In the genomic region with DNA sequence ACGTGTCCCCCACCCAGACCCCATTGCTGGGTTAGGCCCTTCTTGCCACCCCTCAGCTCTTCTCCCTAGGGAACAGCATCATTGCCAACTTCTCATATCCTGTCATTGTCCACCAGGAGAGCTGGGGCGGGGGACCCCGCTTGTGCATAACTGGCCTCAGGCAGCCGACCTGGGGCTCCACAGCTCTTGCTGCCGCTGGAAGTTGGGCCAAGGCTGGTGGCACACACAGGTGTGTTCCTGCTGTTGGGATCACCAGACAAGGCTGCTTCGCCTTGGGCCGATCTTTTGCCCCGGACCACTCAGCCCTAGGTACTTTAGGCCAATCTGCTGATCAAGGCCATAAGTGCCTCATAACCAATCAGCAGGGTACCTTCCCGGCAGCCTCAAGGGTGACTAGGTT, we compare ENCODE assay signal across 36 cellular contexts.
"Had no signal": no experiment of that assay in that cellular context is flagged by ENCODE, and none has a peak within 500 bp of the region (broad histone marks: within the 10 kb centered on the region; RNA-seq: fewer than 3 reads in every experiment).

No MANE protein-coding gene starts in this region.

- H3K4me1 Mint-ChIP-seq: activated B cell treated with CpG ODN at 0.5 μM for 24 hours; activated CD4-positive, alpha-beta T cell treated with anti-CD3 and anti-CD28 coated beads, Interleukin-2, amount 10 ng/mL, durations not matched to agents 24 days and 14 days; activated naive CD4-positive, alpha-beta T cell treated with anti-CD3 and anti-CD28 coated beads, Interleukin-2, amount 10 ng/mL, durations not matched to agents 7 days and 5 days; activated naive CD4-positive, alpha-beta T cell treated with anti-CD3 and anti-CD28 coated beads, Interleukin-2, amount 50 U/mL, for 24 hours; activated naive CD8-positive, alpha-beta T cell treated with anti-CD3 and anti-CD28 coated beads, Interleukin-2, amount 50 U/mL, for 24 hours; activated T-helper 17 cell treated with anti-CD3 and anti-CD28 coated beads, Interleukin-2, amount 50 U/mL, for 72 hours; brain; central memory CD8-positive, alpha-beta T cell had no signal

- H3K4me3 Mint-ChIP-seq: activated B cell treated with CpG ODN at 0.5 μM for 24 hours; activated CD4-positive, alpha-beta memory T cell treated with anti-CD3 and anti-CD28 coated beads for 36 hours; activated CD4-positive, alpha-beta T cell treated with anti-CD3 and anti-CD28 coated beads, Interleukin-2, amount 10 ng/mL, durations not matched to agents 24 days and 14 days; activated CD8-positive, alpha-beta T cell treated with anti-CD3 and anti-CD28 coated beads for 36 hours; activated naive CD4-positive, alpha-beta T cell treated with anti-CD3 and anti-CD28 coated beads, Interleukin-2, amount 10 ng/mL, durations not matched to agents 7 days and 5 days; activated naive CD4-positive, alpha-beta T cell treated with anti-CD3 and anti-CD28 coated beads, Interleukin-2, amount 50 U/mL, for 24 hours; activated naive CD8-positive, alpha-beta T cell; activated naive CD8-positive, alpha-beta T cell treated with anti-CD3 and anti-CD28 coated beads, Interleukin-2, amount 10 ng/mL, durations not matched to agents 7 days and 5 days; activated naive CD8-positive, alpha-beta T cell treated with anti-CD3 and anti-CD28 coated beads, Interleukin-2, amount 50 U/mL, for 24 hours; activated T-cell treated with anti-CD3 and anti-CD28 coated beads, Interleukin-2, amount 50 U/mL, for 4 hours; activated T-cell treated with anti-CD3 and anti-CD28 coated beads, Interleukin-2, amount 50 U/mL, for 72 hours; activated T-helper 1 cell treated with anti-CD3 and anti-CD28 coated beads, Interleukin-12 subunit alpha, Interleukin-12 subunit beta, Interleukin-2, Interleukin-4 antibody, amounts not matched to agents 30 ng/mL and 10 ng/mL and 1 ng/mL, durations not matched to agents 14 hours and 24 hours and 36 hours; activated T-helper 17 cell treated with anti-CD3 and anti-CD28 coated beads, Interleukin-2, amount 50 U/mL, for 72 hours; brain; central memory CD8-positive, alpha-beta T cell; T-helper 1 cell treated with Interleukin-12 subunit alpha and Interleukin-12 subunit beta and Interleukin-4 antibody, amounts not matched to agents 30 μg/mL and 1 μg/mL, for 36 hours; T-helper 2 cell treated with Interferon-gamma antibody and Interleukin-4, amounts not matched to agents 5 μg/mL and 100 μg/mL, for 36 hours had no signal

- H3K4me1 ChIP-seq: ascending aorta had no signal

- DNase-seq: activated B cell treated with CpG ODN at 0.5 μM for 24 hours; activated CD4-positive, alpha-beta memory T cell treated with anti-CD3 and anti-CD28 coated beads for 36 hours; activated CD4-positive, alpha-beta T cell treated with anti-CD3 and anti-CD28 coated beads for 4 hours; activated CD4-positive, alpha-beta T cell treated with anti-CD3 and anti-CD28 coated beads, Interleukin-2, amount 10 ng/mL, durations not matched to agents 24 days and 14 days; activated CD4-positive, alpha-beta T cell treated with anti-CD3 and anti-CD28 coated beads, Interleukin-2, amount 50 U/mL, for 1 hour; activated CD4-positive, alpha-beta T cell treated with anti-CD3 and anti-CD28 coated beads, Interleukin-2, amount 50 U/mL, for 4 hours; activated CD4-positive, CD25-positive, alpha-beta regulatory T cell treated with anti-CD3 and anti-CD28 coated beads, Interleukin-2, amount 50 U/mL, for 72 hours; activated CD8-positive, alpha-beta memory T cell treated with anti-CD3 and anti-CD28 coated beads, Interleukin-2, amount 50 U/mL, for 4 hours; activated CD8-positive, alpha-beta T cell treated with anti-CD3 and anti-CD28 coated beads for 36 hours; activated effector memory CD4-positive, alpha-beta T cell treated with anti-CD3 and anti-CD28 coated beads, Interleukin-2, amount 50 U/mL, for 16 hours; activated naive CD4-positive, alpha-beta T cell treated with anti-CD3 and anti-CD28 coated beads, Interleukin-2, amount 10 ng/mL, durations not matched to agents 7 days and 5 days; activated naive CD4-positive, alpha-beta T cell treated with Interleukin-2 at 50 U/mL for 16 hours; activated naive CD8-positive, alpha-beta T cell treated with anti-CD3 and anti-CD28 coated beads, Interleukin-2, amount 10 ng/mL, durations not matched to agents 7 days and 5 days; activated naive CD8-positive, alpha-beta T cell treated with anti-CD3 and anti-CD28 coated beads, Interleukin-2, amount 50 U/mL, for 24 hours; activated T-cell treated with anti-CD3 and anti-CD28 coated beads for 4 hours; activated T-cell treated with anti-CD3 and anti-CD28 coated beads, Interleukin-2, amount 50 U/mL, for 1 hour; activated T-cell treated with anti-CD3 and anti-CD28 coated beads, Interleukin-2, amount 50 U/mL, for 4 hours; activated T-cell treated with anti-CD3 and anti-CD28 coated beads, Interleukin-2, amount 50 U/mL, for 72 hours; amygdala; anterior cingulate cortex; caudate nucleus; cerebellar nuclear complex; T-helper 1 cell; T-helper 2 cell; T-helper 9 cell had no signal

- H3K9me3 ChIP-seq: ascending aorta had no signal

- H3K36me3 ChIP-seq: ascending aorta, cardiac muscle cell had no signal

- H3K27me3 ChIP-seq: ascending aorta, cardiac muscle cell had no signal

- H3K4me3 ChIP-seq: ascending aorta, cardiac muscle cell had no signal

- H3K27ac Mint-ChIP-seq: activated B cell treated with CpG ODN at 0.5 μM for 24 hours; activated CD4-positive, alpha-beta memory T cell treated with anti-CD3 and anti-CD28 coated beads for 36 hours; activated CD4-positive, alpha-beta T cell treated with anti-CD3 and anti-CD28 coated beads, Interleukin-2, amount 10 ng/mL, durations not matched to agents 24 days and 14 days; activated CD8-positive, alpha-beta T cell treated with anti-CD3 and anti-CD28 coated beads for 36 hours; activated naive CD4-positive, alpha-beta T cell treated with anti-CD3 and anti-CD28 coated beads, Interleukin-2, amount 10 ng/mL, durations not matched to agents 7 days and 5 days; activated naive CD8-positive, alpha-beta T cell; activated naive CD8-positive, alpha-beta T cell treated with anti-CD3 and anti-CD28 coated beads, Interleukin-2, amount 10 ng/mL, durations not matched to agents 7 days and 5 days; activated naive CD8-positive, alpha-beta T cell treated with anti-CD3 and anti-CD28 coated beads, Interleukin-2, amount 50 U/mL, for 24 hours; activated T-cell treated with anti-CD3 and anti-CD28 coated beads, Interleukin-2, amount 50 U/mL, for 72 hours; activated T-helper 1 cell treated with anti-CD3 and anti-CD28 coated beads, Interleukin-12 subunit alpha, Interleukin-12 subunit beta, Interleukin-2, Interleukin-4 antibody, amounts not matched to agents 30 ng/mL and 10 ng/mL and 1 ng/mL, durations not matched to agents 14 hours and 24 hours and 36 hours; activated T-helper 17 cell treated with anti-CD3 and anti-CD28 coated beads, Interleukin-2, amount 50 U/mL, for 72 hours; brain; T-helper 1 cell treated with Interleukin-12 subunit alpha and Interleukin-12 subunit beta and Interleukin-4 antibody, amounts not matched to agents 30 μg/mL and 1 μg/mL, for 36 hours; T-helper 2 cell treated with Interferon-gamma antibody and Interleukin-4, amounts not matched to agents 5 μg/mL and 100 μg/mL, for 36 hours had no signal

- H3K36me3 Mint-ChIP-seq: activated naive CD4-positive, alpha-beta T cell treated with anti-CD3 and anti-CD28 coated beads, Interleukin-2, amount 10 ng/mL, durations not matched to agents 7 days and 5 days; activated naive CD8-positive, alpha-beta T cell treated with anti-CD3 and anti-CD28 coated beads, Interleukin-2, amount 10 ng/mL, durations not matched to agents 7 days and 5 days; brain had no signal

- H3K27me3 Mint-ChIP-seq: activated CD4-positive, alpha-beta T cell treated with anti-CD3 and anti-CD28 coated beads, Interleukin-2, amount 10 ng/mL, durations not matched to agents 24 days and 14 days had no signal

- ATAC-seq: activated CD8-positive, alpha-beta T cell treated with anti-CD3 and anti-CD28 coated beads for 36 hours; activated naive CD8-positive, alpha-beta T cell treated with anti-CD3 and anti-CD28 coated beads, Interleukin-2, amount 50 U/mL, for 24 hours; activated T-cell treated with anti-CD3 and anti-CD28 coated beads, Interleukin-2, amount 50 U/mL, for 4 hours; activated T-cell treated with anti-CD3 and anti-CD28 coated beads, Interleukin-2, amount 50 U/mL, for 72 hours; activated T-helper 17 cell treated with anti-CD3 and anti-CD28 coated beads, Interleukin-2, amount 50 U/mL, for 72 hours had no signal

- H3K27ac ChIP-seq: ascending aorta, cardiac muscle cell, VCaP had no signal
